Comparison of ENCODE assay signal across 1 cellular context in genomic region chr3:33187368-33187634, GRCh38.
TF ChIP-seq lines count a peak whose summit lies in the region.

No MANE protein-coding gene starts in this region.

TF ChIP-seq in IMR-90, 13 proteins besides CTCF, POLR2A, EP300 and RAD21 (continued from another document):
- TF ChIP-seq RCOR1 (IDR thresholded peaks at IDR 0.05; ENCODE audit: insufficient replicate concordance, low read length): no peak
TF ChIP-seq in IMR-90: peak in this region for 0.
